8 cellular contexts compared by ENCODE assay signal in genomic region chrX:154373340-154374306, GRCh38. TPM values are rescaled to one million over a fixed set of nuclear protein-coding genes. Genes with fewer than 3 reads are reported as not detected.
DNase-seq lines count a peak whose midpoint lies in the region; ATAC-seq and TF ChIP-seq lines count a peak whose summit lies in the region.

No MANE protein-coding gene starts in this region.

- no peaks in the 10 kb centered on the region for H3K36me3 Mint-ChIP-seq in natural killer cell treated with Interleukin-12 subunit alpha and Interleukin-12 subunit beta and Interleukin-15 and Interleukin-18, amount 100 ng/mL, for 72 hours

- peaks cover 5 to 20% of the 10 kb centered on the region in 2 donors for H3K4me1 Mint-ChIP-seq in natural killer cell treated with Interleukin-12 subunit alpha and Interleukin-12 subunit beta and Interleukin-15 and Interleukin-18, amount 100 ng/mL, for 72 hours (ENCODE audit: low read depth in 2 of 2)

- ATAC-seq in natural killer cell treated with Interleukin-12 subunit alpha and Interleukin-12 subunit beta and Interleukin-15 and Interleukin-18, amount 100 ng/mL, for 72 hours, result no peak
- ATAC-seq in HG03432 (IDR thresholded peaks at IDR 0.05; ENCODE audit: unreplicated experiment) (no peak), HG03342 (IDR thresholded peaks at IDR 0.05; ENCODE audit: unreplicated experiment) (no peak)

- peak; percentile 32 for DNase-seq in activated CD4-positive, alpha-beta T cell treated with anti-CD3 and anti-CD28 coated beads for 48 hours
- DNase-seq in activated CD4-positive, alpha-beta T cell treated with anti-CD3 and anti-CD28 coated beads for 1 hour, result no peak
- DNase-seq in MV-4-11 (lab: John Stamatoyannopoulos, UW) (peak; percentile 22), fibroblast of gingiva (ENCODE audit: low read depth) (peak; percentile 70)
- no peak for DNase-seq in natural killer cell treated with Interleukin-12 subunit alpha and Interleukin-12 subunit beta and Interleukin-15 and Interleukin-18, amount 100 ng/mL, for 72 hours (ENCODE audit: low spot score)

- TF ChIP-seq CTCF in VCaP (conservative IDR thresholded peaks at IDR 0.05), result peak; percentile 85

- no peaks in the 10 kb centered on the region for H3K27me3 Mint-ChIP-seq in natural killer cell treated with Interleukin-12 subunit alpha and Interleukin-12 subunit beta and Interleukin-15 and Interleukin-18, amount 100 ng/mL, for 72 hours

- H3K27ac Mint-ChIP-seq in natural killer cell treated with Interleukin-12 subunit alpha and Interleukin-12 subunit beta and Interleukin-15 and Interleukin-18, amount 100 ng/mL, for 72 hours, result no peak overlapping the region

- H3K9me3 Mint-ChIP-seq in natural killer cell treated with Interleukin-12 subunit alpha and Interleukin-12 subunit beta and Interleukin-15 and Interleukin-18, amount 100 ng/mL, for 72 hours, result no peaks in the 10 kb centered on the region

- H3K27ac ChIP-seq in VCaP, result peak overlapping the region; percentile 65

- H3K4me3 Mint-ChIP-seq in natural killer cell treated with Interleukin-12 subunit alpha and Interleukin-12 subunit beta and Interleukin-15 and Interleukin-18, amount 100 ng/mL, for 72 hours, result peak overlapping the region; percentile 80

RNA-seq across cellular contexts. Expression of gene FLNA, which starts 0.8 kb away (rescaled TPM):
- total RNA-seq in natural killer cell treated with Interleukin-12 subunit alpha and Interleukin-12 subunit beta and Interleukin-15 and Interleukin-18, amount 100 ng/mL, for 72 hours, result 100 to 1,000 TPM; 574 to 727 TPM

RNA-seq across cellular contexts. Expression of gene EMD, which starts 5.5 kb away (rescaled TPM):
- total RNA-seq in natural killer cell treated with Interleukin-12 subunit alpha and Interleukin-12 subunit beta and Interleukin-15 and Interleukin-18, amount 100 ng/mL, for 72 hours, result 10 to 100 TPM; 49.2 to 61.9 TPM

RNA-seq across cellular contexts. Expression of gene RPL10, which starts 24.6 kb away (rescaled TPM):
- 1,000 to 10,000 TPM; 1,953 to 2,194 TPM for total RNA-seq in natural killer cell treated with Interleukin-12 subunit alpha and Interleukin-12 subunit beta and Interleukin-15 and Interleukin-18, amount 100 ng/mL, for 72 hours

RNA-seq across cellular contexts. Expression of gene DNASE1L1, which starts 35.4 kb away (rescaled TPM):
- total RNA-seq in natural killer cell treated with Interleukin-12 subunit alpha and Interleukin-12 subunit beta and Interleukin-15 and Interleukin-18, amount 100 ng/mL, for 72 hours, result 10 to 100 TPM; 12.4 to 14.6 TPM

RNA-seq across cellular contexts. Expression of gene TAFAZZIN, which starts 37.7 kb away (rescaled TPM):
- 10 to 100 TPM; 47.4 to 73.7 TPM for total RNA-seq in natural killer cell treated with Interleukin-12 subunit alpha and Interleukin-12 subunit beta and Interleukin-15 and Interleukin-18, amount 100 ng/mL, for 72 hours

Comparison
In these comparisons a context has a peak if more than half of its experiments do, and no peak if none do; other contexts are left out.
1. DNase-seq: peak in activated CD4-positive, alpha-beta T cell treated with anti-CD3 and anti-CD28 coated beads for 48 hours (single experiment), MV-4-11 (single experiment) and fibroblast of gingiva (single experiment); none in activated CD4-positive, alpha-beta T cell treated with anti-CD3 and anti-CD28 coated beads for 1 hour (single experiment) and natural killer cell treated with Interleukin-12 subunit alpha and Interleukin-12 subunit beta and Interleukin-15 and Interleukin-18, amount 100 ng/mL, for 72 hours (single experiment).